ENCODE assay signal across 14 cellular contexts in genomic region chr20:50376888-50377459, GRCh38.
DNase-seq lines count a peak whose midpoint lies in the region; ATAC-seq and TF ChIP-seq lines count a peak whose summit lies in the region.
"Had no signal": no experiment of that assay in that cellular context is flagged by ENCODE, and none has a peak within 500 bp of the region (broad histone marks: within the 10 kb centered on the region; RNA-seq: fewer than 3 reads in every experiment).

No MANE protein-coding gene starts in this region.

- DNase-seq in A172 (ENCODE audit: low spot score) (peak; percentile 70), DND-41 (no peak), RPMI7951 (ENCODE audit: low read depth) (peak; percentile 56), HAP-1 (ENCODE audit: low spot score in 2 of 2) (no peak), ACHN (no peak), osteoblast (ENCODE audit: insufficient read length, low spot score, missing footprints) (no peak)
- DNase-seq: activated CD4-positive, alpha-beta T cell treated with anti-CD3 and anti-CD28 coated beads, Interleukin-2, amount 50 U/mL, for 1 hour; erythroblast; GDM1; left cardiac atrium; NCI-H1436 had no signal

- H3K9ac ChIP-seq in DND-41 (ENCODE audit: low read depth, low read length): no peak overlapping the region

- H3K27ac ChIP-seq in DND-41 (ENCODE audit: low read length): no peak overlapping the region
- no peak overlapping the region for H3K27ac ChIP-seq in osteoblast (ENCODE audit: low read depth, low read length)
- H3K27ac ChIP-seq: thoracic aorta had no signal

- H3K79me2 ChIP-seq in DND-41 (ENCODE audit: insufficient read depth, low read length): no peaks in the 10 kb centered on the region
- H3K79me2 ChIP-seq in osteoblast (ENCODE audit: insufficient read depth, low read length): no peaks in the 10 kb centered on the region

- H3K36me3 ChIP-seq in DND-41 (ENCODE audit: insufficient read depth, low read length) (no peaks in the 10 kb centered on the region), HAP-1 (replicated peaks) (no peaks in the 10 kb centered on the region), osteoblast (ENCODE audit: insufficient read depth, low read length) (no peaks in the 10 kb centered on the region)
- H3K36me3 ChIP-seq: thoracic aorta had no signal

- peaks cover 3% of the 10 kb centered on the region for H3K4me1 ChIP-seq in DND-41 (ENCODE audit: insufficient read depth, low read length)
- no peaks in the 10 kb centered on the region for H3K4me1 ChIP-seq in HAP-1
- H3K4me1 ChIP-seq in osteoblast (ENCODE audit: insufficient read depth, low read length): peaks cover 12% of the 10 kb centered on the region

- H4K20me1 ChIP-seq in DND-41 (ENCODE audit: insufficient read depth, low read length) (0 out of 2 replicates have a peak, but pooled peaks cover 2% of the 10 kb centered on the region), osteoblast (ENCODE audit: insufficient read depth, low read length) (no peaks in the 10 kb centered on the region)

- in situ Hi-C loops in HAP-1 (cut with MboI; ENCODE audit: low sequenced_read_pairs) (no loop called here), ACHN (cut with HindIII; ENCODE audit: low pct_ligation_motif_present, low pct_unique_long_range_greater_than_20kb, low sequenced_read_pairs) (no loop called here)

- H3K4me3 ChIP-seq in DND-41 (ENCODE audit: low read depth in 1 of 2, low read length in 2 of 2) (no peak overlapping the region), HAP-1 (no peak overlapping the region), osteoblast (ENCODE audit: insufficient read depth, low read length) (no peak overlapping the region)
- H3K4me3 ChIP-seq: thoracic aorta had no signal

- H3K9me3 ChIP-seq in DND-41 (ENCODE audit: insufficient read depth, low read length, severe bottlenecking) (no peaks in the 10 kb centered on the region), HAP-1 (no peaks in the 10 kb centered on the region), osteoblast (ENCODE audit: low read depth, low read length) (no peaks in the 10 kb centered on the region)
- H3K9me3 ChIP-seq: thoracic aorta had no signal

- H3K27me3 ChIP-seq in DND-41 (ENCODE audit: insufficient read depth, low read length, poor library complexity) (no peaks in the 10 kb centered on the region), HAP-1 (ENCODE audit: low read depth) (peaks cover 5% of the 10 kb centered on the region), osteoblast (ENCODE audit: insufficient read depth, low read length) (no peaks in the 10 kb centered on the region)

- H2AFZ ChIP-seq in DND-41 (ENCODE audit: low read depth, low read length) (no peak overlapping the region), osteoblast (ENCODE audit: low read length) (no peak overlapping the region)

- TF ChIP-seq CTCF in DND-41 (IDR thresholded peaks at IDR 0.05; ENCODE audit: borderline replicate concordance, extremely low read depth, low read length, poor library complexity, severe bottlenecking): no peak
- no peak for TF ChIP-seq CTCF in osteoblast (IDR thresholded peaks at IDR 0.05; ENCODE audit: extremely low read depth, low read depth, low read length)

- ATAC-seq in DND-41 (ENCODE audit: insufficient read depth, low read depth): 0 out of 3 replicates have a peak, but pooled peaks have one; percentile 19
- ATAC-seq in esophagus mucosa: peak; percentile 51
- no peak for ATAC-seq in GM21528 (IDR thresholded peaks at IDR 0.05; ENCODE audit: low FRiP score, unreplicated experiment)
- ATAC-seq: left cardiac atrium had no signal

- H3K4me2 ChIP-seq in DND-41 (ENCODE audit: insufficient read depth, low read length) (no peak overlapping the region), osteoblast (ENCODE audit: insufficient read depth, low read length) (no peak overlapping the region)

Comparison
In these comparisons a context has a peak if more than half of its experiments do, and no peak if none do; other contexts are left out.
1. DNase-seq: peak in A172 (single experiment) and RPMI7951 (single experiment); none in DND-41 (single experiment), HAP-1 (0 of 2), ACHN (single experiment) and osteoblast (single experiment).